ENCODE assay signal across 8 cellular contexts in the genomic region with DNA sequence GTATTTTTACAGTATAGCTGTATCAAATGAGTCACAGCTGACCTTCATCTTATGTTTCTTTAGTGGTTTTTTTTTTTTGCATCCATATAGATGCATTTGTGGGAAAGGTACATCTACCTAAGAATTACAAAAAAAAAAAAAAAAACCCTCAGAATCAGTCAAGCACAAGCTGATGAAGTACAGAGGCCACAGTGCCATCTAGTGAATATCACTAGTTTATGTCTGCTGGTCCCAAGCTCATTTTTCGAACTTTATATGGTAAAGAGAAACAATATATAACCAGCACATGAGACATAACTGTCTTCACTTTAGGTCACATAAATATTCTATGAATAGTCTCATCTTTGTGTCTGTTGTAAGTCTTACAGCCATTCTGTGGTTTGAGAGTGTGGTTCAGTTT.
DNase-seq lines count a peak whose midpoint lies in the region; ATAC-seq and FAIRE-seq lines count a peak whose summit lies in the region.

No MANE protein-coding gene starts in this region.

- H3K36me3 Mint-ChIP-seq in activated T-helper 2 cell treated with anti-CD3 and anti-CD28 coated beads, Interferon-gamma antibody, Interleukin-2, Interleukin-4, amounts not matched to agents 10 μg/mL and 5 μg/mL and 100 μg/mL, durations not matched to agents 14 hours and 24 hours and 36 hours (ENCODE audit: low read depth): no peaks in the 10 kb centered on the region

- H3K27me3 Mint-ChIP-seq in activated T-helper 2 cell treated with anti-CD3 and anti-CD28 coated beads, Interferon-gamma antibody, Interleukin-2, Interleukin-4, amounts not matched to agents 10 μg/mL and 5 μg/mL and 100 μg/mL, durations not matched to agents 14 hours and 24 hours and 36 hours (ENCODE audit: low read depth): peaks cover 4% of the 10 kb centered on the region

- H3K4me1 Mint-ChIP-seq in activated T-helper 2 cell treated with anti-CD3 and anti-CD28 coated beads, Interferon-gamma antibody, Interleukin-2, Interleukin-4, amounts not matched to agents 10 μg/mL and 5 μg/mL and 100 μg/mL, durations not matched to agents 14 hours and 24 hours and 36 hours (ENCODE audit: low read depth): peaks cover 2% of the 10 kb centered on the region

- H3K27ac Mint-ChIP-seq in activated T-helper 2 cell treated with anti-CD3 and anti-CD28 coated beads, Interferon-gamma antibody, Interleukin-2, Interleukin-4, amounts not matched to agents 10 μg/mL and 5 μg/mL and 100 μg/mL, durations not matched to agents 14 hours and 24 hours and 36 hours: no peak overlapping the region

- peak; percentile 52 for ATAC-seq in left colon
- ATAC-seq in GM19455 (IDR thresholded peaks at IDR 0.05; ENCODE audit: unreplicated experiment): no peak
- no peak for ATAC-seq in GM18868 (IDR thresholded peaks at IDR 0.05; ENCODE audit: unreplicated experiment)

- intact Hi-C loops in left colon (cut with DNase I, micrococcal nuclease): no loop called here
- intact Hi-C loops in activated T-helper 2 cell treated with anti-CD3 and anti-CD28 coated beads, Interferon-gamma antibody, Interleukin-2, Interleukin-4, amounts not matched to agents 10 μg/mL and 5 μg/mL and 100 μg/mL, durations not matched to agents 14 hours and 24 hours and 36 hours (cut with micrococcal nuclease): loop anchor here (1.0 kb wide), 1 partner anchor 210 kb away; no protein-coding TSS in a partner anchor

- FAIRE-seq in HTR-8/SVneo (lab: Jason Lieb, UNC) (peak; percentile 79), TTC549 (lab: Jason Lieb, UNC) (peak; percentile 38)

- no peaks in the 10 kb centered on the region for H3K9me3 Mint-ChIP-seq in activated T-helper 2 cell treated with anti-CD3 and anti-CD28 coated beads, Interferon-gamma antibody, Interleukin-2, Interleukin-4, amounts not matched to agents 10 μg/mL and 5 μg/mL and 100 μg/mL, durations not matched to agents 14 hours and 24 hours and 36 hours

- no peak overlapping the region for H3K4me3 Mint-ChIP-seq in activated T-helper 2 cell treated with anti-CD3 and anti-CD28 coated beads, Interferon-gamma antibody, Interleukin-2, Interleukin-4, amounts not matched to agents 10 μg/mL and 5 μg/mL and 100 μg/mL, durations not matched to agents 14 hours and 24 hours and 36 hours (ENCODE audit: low read depth)

- DNase-seq in DMS153 (lab: John Stamatoyannopoulos, UW) (peak; percentile 6), DMS153 treated with DMSO at 0.1 percent for 48 hours (lab: John Stamatoyannopoulos, UW; ENCODE audit: unreplicated experiment) (no peak), HTR-8/SVneo (ENCODE audit: insufficient read length, low spot score) (peak; percentile 17), left colon (no peak)
- no peak for DNase-seq in activated T-helper 2 cell treated with anti-CD3 and anti-CD28 coated beads, Interferon-gamma antibody, Interleukin-2, Interleukin-4, amounts not matched to agents 10 μg/mL and 5 μg/mL and 100 μg/mL, durations not matched to agents 14 hours and 24 hours and 36 hours (ENCODE audit: low spot score)

Comparison
In these comparisons a context has a peak if more than half of its experiments do, and no peak if none do; other contexts are left out.
1. DNase-seq: peak in DMS153 (single experiment) and HTR-8/SVneo (single experiment); none in DMS153 treated with DMSO at 0.1 percent for 48 hours (single experiment), left colon (0 of 2) and activated T-helper 2 cell treated with anti-CD3 and anti-CD28 coated beads, Interferon-gamma antibody, Interleukin-2, Interleukin-4, amounts not matched to agents 10 μg/mL and 5 μg/mL and 100 μg/mL, durations not matched to agents 14 hours and 24 hours and 36 hours (single experiment).